In the genomic region with DNA sequence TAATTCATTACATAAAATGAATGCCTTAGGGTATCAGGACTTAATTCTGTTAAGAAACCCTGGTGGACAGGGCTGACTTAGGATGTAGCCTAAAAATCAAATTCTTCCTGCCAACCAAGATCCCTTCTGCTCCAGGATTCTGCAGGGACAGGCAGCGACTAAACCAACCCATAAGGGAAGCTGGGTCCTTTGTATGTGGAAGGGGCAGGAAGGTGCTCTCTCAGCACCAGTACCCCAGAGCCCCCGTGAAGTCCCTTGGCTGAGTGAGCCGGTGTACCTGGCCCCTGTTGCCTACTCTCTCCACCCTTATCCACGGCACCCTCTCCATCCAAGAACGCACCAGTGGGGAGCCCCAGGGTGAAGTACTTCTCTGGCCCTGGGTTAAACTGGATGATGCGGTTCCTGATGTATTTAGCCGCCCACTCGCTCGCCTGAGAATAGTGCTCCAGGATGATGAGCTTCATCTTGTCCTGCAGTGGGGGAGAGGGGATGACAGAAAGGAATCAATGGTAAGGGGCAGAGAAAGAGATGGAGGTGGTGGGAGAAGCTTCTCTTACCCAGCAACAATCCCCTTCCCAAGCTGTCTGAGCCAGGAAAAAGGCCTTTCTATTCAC, we compare ENCODE assay signal across 9 cellular contexts. TPM values are rescaled to one million over a fixed set of nuclear protein-coding genes. Genes with fewer than 3 reads are reported as not detected.
DNase-seq lines count a peak whose midpoint lies in the region; ATAC-seq, FAIRE-seq and TF ChIP-seq lines count a peak whose summit lies in the region.
"Had no signal": no experiment of that assay in that cellular context is flagged by ENCODE, and none has a peak within 500 bp of the region (broad histone marks: within the 10 kb centered on the region; RNA-seq: fewer than 3 reads in every experiment).

No MANE protein-coding gene starts in this region.

- ATAC-seq in A549 (no peak), HG02870 (IDR thresholded peaks at IDR 0.05; ENCODE audit: unreplicated experiment) (no peak)

- DNase-seq in A549 (ENCODE audit: low read depth in 1 of 2, low spot score in 1 of 2) (no peak), Karpas-422 (no peak), chondrocyte (ENCODE audit: low spot score) (no peak), SKM-1 treated with dmso at 0.1 percent for 144 hours (lab: John Stamatoyannopoulos, UW; ENCODE audit: unreplicated experiment) (no peak), NOMO-1 treated with dmso at 0.1 percent for 144 hours (lab: John Stamatoyannopoulos, UW; ENCODE audit: unreplicated experiment) (no peak), iPS-NIHi11 (ENCODE audit: low spot score) (no peak)
- DNase-seq: NCI-H187 treated with DMSO at 0.1 percent for 48 hours had no signal

- H3K4me3 ChIP-seq in A549, result peak overlapping the region; percentile 89; the same call in 2 of the 3 replicates
- H3K4me3 ChIP-seq in Karpas-422 (ENCODE audit: low read length), result peak overlapping the region; percentile 82
- peak overlapping the region; percentile 87 to 93 for H3K4me3 ChIP-seq in muscle layer of duodenum (ENCODE audit: low read depth in 1 of 2, low read length in 2 of 2)

- POLR2A ChIA-PET in A549 (lab: Yijun Ruan, JAX), result interaction anchor here (1.0 to 4.9 kb wide), 3 partner anchors 43 to 131 kb away, joined by 4 to 19 read pairs (median 7); partner anchors contain the start of gene RNF14

- no peaks in the 10 kb centered on the region for H3K9me2 ChIP-seq in Karpas-422 (replicated peaks; ENCODE audit: insufficient read depth, low read length)

- no peaks in the 10 kb centered on the region for H3K9me3 Mint-ChIP-seq in chondrocyte (ENCODE audit: low read depth)

- H3K9me3 ChIP-seq in A549 (no peaks in the 10 kb centered on the region), Karpas-422 (ENCODE audit: low read length) (no peaks in the 10 kb centered on the region), muscle layer of duodenum (ENCODE audit: control insufficient read depth in 1 of 2, low read length in 2 of 2) (no peaks in the 10 kb centered on the region)

- H3K4me1 ChIP-seq in A549 (peaks cover 39% of the 10 kb centered on the region), Karpas-422 (ENCODE audit: low read length) (peaks cover 39% of the 10 kb centered on the region), muscle layer of duodenum (ENCODE audit: control insufficient read depth in 1 of 2, insufficient read depth in 2 of 2, low read length in 2 of 2) (peaks cover 4 to 15% of the 10 kb centered on the region in 2 donors)

- 96% methylated on average over 9 of the region's 9 CpGs for WGBS in A549 (ENCODE audit: missing lambda C conversion rate)

- no peak overlapping the region for H2AFZ ChIP-seq in Karpas-422 (ENCODE audit: low read length)

- H3K4me1 Mint-ChIP-seq in chondrocyte (ENCODE audit: low read depth), result peaks cover 38% of the 10 kb centered on the region

- peaks cover 14% of the 10 kb centered on the region for H3K79me2 ChIP-seq in Karpas-422 (ENCODE audit: low read length)

- TF ChIP-seq EP300 in A549 (IDR thresholded peaks at IDR 0.05), result no peak

- H4K20me1 ChIP-seq in Karpas-422 (ENCODE audit: insufficient read depth, low read depth, low read length), result no peaks in the 10 kb centered on the region

- TF ChIP-seq RAD21 in A549 (conservative IDR thresholded peaks at IDR 0.05 in 1 of 2, IDR thresholded peaks at IDR 0.05 in 1 of 2), result no peak

- H3K4me2 ChIP-seq in A549 (peak overlapping the region; percentile 85), Karpas-422 (ENCODE audit: low read depth, low read length, poor library complexity, severe bottlenecking) (peak overlapping the region; percentile 98)

- peak overlapping the region; percentile 94 to 95; a peak in 4 of 6 replicates for H3K27ac ChIP-seq in A549
- H3K27ac ChIP-seq in Karpas-422 (ENCODE audit: low read length), result no peak overlapping the region
- no peak overlapping the region for H3K27ac ChIP-seq in muscle layer of duodenum (ENCODE audit: low read length)

- peak overlapping the region; percentile 93 for H3K9ac ChIP-seq in Karpas-422 (ENCODE audit: low read length)

- H3K27me3 ChIP-seq in Karpas-422 (ENCODE audit: low read length) (no peaks in the 10 kb centered on the region), muscle layer of duodenum (ENCODE audit: low read depth, low read length) (no peaks in the 10 kb centered on the region)

- FAIRE-seq in A549 (lab: Jason Lieb, UNC), result no peak

- no peaks in the 10 kb centered on the region for H3K27me3 Mint-ChIP-seq in chondrocyte (ENCODE audit: low read depth)

- CTCF ChIA-PET in A549 (lab: Yijun Ruan, JAX), result interaction anchor here (0.7 to 13.0 kb wide), 16 partner anchors 9 to 537 kb away, joined by 3 to 97 read pairs (median 4); partner anchors contain the start of genes NDFIP1 and RNF14

- TF ChIP-seq CTCF in A549 (IDR thresholded peaks at IDR 0.05) (no peak), chondrocyte (IDR thresholded peaks at IDR 0.05) (no peak)

- H3K27ac Mint-ChIP-seq in chondrocyte (ENCODE audit: unreplicated experiment), result no peak overlapping the region

- no peak for TF ChIP-seq POLR2A in A549 (IDR thresholded peaks at IDR 0.05; ENCODE audit: low read length)

- H3K4me3 Mint-ChIP-seq in chondrocyte (ENCODE audit: unreplicated experiment), result peak overlapping the region; percentile 78

- peaks cover 3% of the 10 kb centered on the region; the same call in 1 of the 2 replicates for H3K36me3 ChIP-seq in Karpas-422 (ENCODE audit: insufficient read depth, low read length)
- peaks cover 5 to 8% of the 10 kb centered on the region in 2 donors for H3K36me3 ChIP-seq in muscle layer of duodenum (ENCODE audit: control insufficient read depth in 1 of 2, insufficient read depth in 2 of 2, low read length in 2 of 2)

- peaks cover 3% of the 10 kb centered on the region for H3K36me3 Mint-ChIP-seq in chondrocyte (ENCODE audit: low read depth)

TF ChIP-seq in A549, 52 proteins besides CTCF, POLR2A, EP300 and RAD21:
- TF ChIP-seq CHD4 (IDR thresholded peaks at IDR 0.05; ENCODE audit: borderline replicate concordance) (no peak), JUN (IDR thresholded peaks at IDR 0.05) (no peak), HEYL (CRISPR knock-in tag; IDR thresholded peaks at IDR 0.05) (no peak)
- TF ChIP-seq, protein P1, sequence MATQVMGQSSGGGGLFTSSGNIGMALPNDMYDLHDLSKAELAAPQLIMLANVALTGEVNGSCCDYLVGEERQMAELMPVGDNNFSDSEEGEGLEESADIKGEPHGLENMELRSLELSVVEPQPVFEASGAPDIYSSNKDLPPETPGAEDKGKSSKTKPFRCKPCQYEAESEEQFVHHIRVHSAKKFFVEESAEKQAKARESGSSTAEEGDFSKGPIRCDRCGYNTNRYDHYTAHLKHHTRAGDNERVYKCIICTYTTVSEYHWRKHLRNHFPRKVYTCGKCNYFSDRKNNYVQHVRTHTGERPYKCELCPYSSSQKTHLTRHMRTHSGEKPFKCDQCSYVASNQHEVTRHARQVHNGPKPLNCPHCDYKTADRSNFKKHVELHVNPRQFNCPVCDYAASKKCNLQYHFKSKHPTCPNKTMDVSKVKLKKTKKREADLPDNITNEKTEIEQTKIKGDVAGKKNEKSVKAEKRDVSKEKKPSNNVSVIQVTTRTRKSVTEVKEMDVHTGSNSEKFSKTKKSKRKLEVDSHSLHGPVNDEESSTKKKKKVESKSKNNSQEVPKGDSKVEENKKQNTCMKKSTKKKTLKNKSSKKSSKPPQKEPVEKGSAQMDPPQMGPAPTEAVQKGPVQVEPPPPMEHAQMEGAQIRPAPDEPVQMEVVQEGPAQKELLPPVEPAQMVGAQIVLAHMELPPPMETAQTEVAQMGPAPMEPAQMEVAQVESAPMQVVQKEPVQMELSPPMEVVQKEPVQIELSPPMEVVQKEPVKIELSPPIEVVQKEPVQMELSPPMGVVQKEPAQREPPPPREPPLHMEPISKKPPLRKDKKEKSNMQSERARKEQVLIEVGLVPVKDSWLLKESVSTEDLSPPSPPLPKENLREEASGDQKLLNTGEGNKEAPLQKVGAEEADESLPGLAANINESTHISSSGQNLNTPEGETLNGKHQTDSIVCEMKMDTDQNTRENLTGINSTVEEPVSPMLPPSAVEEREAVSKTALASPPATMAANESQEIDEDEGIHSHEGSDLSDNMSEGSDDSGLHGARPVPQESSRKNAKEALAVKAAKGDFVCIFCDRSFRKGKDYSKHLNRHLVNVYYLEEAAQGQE (IDR thresholded peaks at IDR 0.05), result no peak

RNA-seq across cellular contexts. Expression of gene GNPDA1, which starts 1.1 kb away (rescaled TPM):
- polyA plus RNA-seq in A549 (2011; rRNA removed) (17.1 and 31.0 TPM in 2 replicates), A549 (2017; fragmentation: RNase III; extraction: RNeasy Plus Mini Kit Qiagen cat#74134 plus additional on column Dnase treatment) (43.5 to 53.2 TPM (median 44.5 TPM) in 3 replicates)
- polyA plus RNA-seq in A549 (2012; cell fraction: cytosol; rRNA removed), result 19.4 and 19.9 TPM in 2 replicates
- 12.7 and 13.2 TPM in 2 replicates for polyA plus RNA-seq in A549 (2012; cell fraction: nucleus; rRNA removed)
- polyA minus RNA-seq in A549 (2011; rRNA and poly(A)+ RNA removed), result 17.0 and 22.1 TPM in 2 replicates
- 45.0 and 50.5 TPM in 2 replicates for total RNA-seq in Karpas-422 (2014; rRNA removed; shearing (Covaris generic); ENCODE audit: low replicate concordance)
- total RNA-seq in chondrocyte, result 31.2 to 41.8 TPM (median 34.5 TPM) in 3 replicates

RNA-seq across cellular contexts. Expression of gene RNF14, which starts 42.8 kb away (rescaled TPM):
- polyA plus RNA-seq in A549 (2011; rRNA removed), result 47.4 and 57.5 TPM in 2 replicates
- polyA plus RNA-seq in A549 (2012; cell fraction: cytosol; rRNA removed), result 18.3 and 21.6 TPM in 2 replicates
- 9.3 and 13.4 TPM in 2 replicates for polyA plus RNA-seq in A549 (2012; cell fraction: nucleus; rRNA removed)
- polyA plus RNA-seq in A549 (2017; fragmentation: RNase III; extraction: RNeasy Plus Mini Kit Qiagen cat#74134 plus additional on column Dnase treatment), result 39.7 to 43.2 TPM (median 41.2 TPM) in 3 replicates
- polyA minus RNA-seq in A549 (2011; rRNA and poly(A)+ RNA removed), result 35.6 and 40.5 TPM in 2 replicates
- total RNA-seq in Karpas-422 (2014; rRNA removed; shearing (Covaris generic); ENCODE audit: low replicate concordance), result 38.0 and 41.9 TPM in 2 replicates
- 80.4 to 83.6 TPM (median 83.5 TPM) in 3 replicates for total RNA-seq in chondrocyte

RNA-seq across cellular contexts. Expression of gene PCDH12, which starts 53.7 kb away (rescaled TPM):
- polyA plus RNA-seq in A549 (2011; rRNA removed) (not detected in 2 replicates), A549 (2017; fragmentation: RNase III; extraction: RNeasy Plus Mini Kit Qiagen cat#74134 plus additional on column Dnase treatment) (not detected in 3 replicates)
- polyA plus RNA-seq in A549 (2012; cell fraction: cytosol; rRNA removed), result not detected in 2 replicates
- not detected in 2 replicates for polyA plus RNA-seq in A549 (2012; cell fraction: nucleus; rRNA removed)
- not detected in 2 replicates for polyA minus RNA-seq in A549 (2011; rRNA and poly(A)+ RNA removed)
- total RNA-seq in Karpas-422 (2014; rRNA removed; shearing (Covaris generic); ENCODE audit: low replicate concordance), result not detected in 2 replicates
- 0.02 TPM in 1 of 3 replicates, not detected in the others for total RNA-seq in chondrocyte

Comparison
In these comparisons a context has a peak if more than half of its experiments do, and no peak if none do; other contexts are left out.
1. H3K27ac ChIP-seq: peak in A549 (2 of 2); none in Karpas-422 (single experiment) and muscle layer of duodenum (single experiment).
2. Peak in every context shown above with its lines, with median percentiles within 50 percentile points of each other: H3K4me3 ChIP-seq.